15 cellular contexts compared by ENCODE assay signal in the genomic region with DNA sequence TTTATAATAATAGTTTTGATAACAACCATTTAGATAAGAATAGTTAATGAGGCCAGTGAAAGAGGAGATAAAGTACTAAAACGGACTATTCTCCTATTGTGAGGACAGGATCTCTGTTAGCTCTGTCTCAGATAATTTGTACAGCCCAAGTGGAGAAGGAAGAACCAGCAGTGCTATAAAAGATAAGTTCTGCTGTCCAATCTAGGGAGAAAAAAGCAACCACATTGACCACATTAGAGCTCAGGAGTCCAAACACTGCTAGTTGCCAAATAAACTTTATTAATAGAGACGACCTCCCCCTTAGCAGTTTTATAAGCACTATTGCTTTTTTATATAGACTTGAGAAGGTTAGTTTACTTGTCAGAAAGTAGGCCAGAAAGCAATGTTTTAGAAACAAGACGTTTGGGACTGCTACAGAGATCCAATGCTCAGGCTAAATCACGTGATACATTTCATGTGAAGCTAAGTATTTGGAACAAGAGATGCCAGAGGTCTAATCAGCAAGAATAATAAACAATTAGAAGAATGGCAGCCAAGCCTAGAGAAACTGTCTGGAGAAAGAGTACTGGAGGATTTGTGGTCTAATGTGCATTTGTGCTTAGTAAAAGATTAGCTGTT. TPM values are rescaled to one million over a fixed set of nuclear protein-coding genes. Genes with fewer than 3 reads are reported as not detected.
DNase-seq lines count a peak whose midpoint lies in the region; TF ChIP-seq lines count a peak whose summit lies in the region.
"Had no signal": no experiment of that assay in that cellular context is flagged by ENCODE, and none has a peak within 500 bp of the region (broad histone marks: within the 10 kb centered on the region; RNA-seq: fewer than 3 reads in every experiment).

No MANE protein-coding gene starts in this region.

- POLR2A ChIA-PET in AG04449 (lab: Yijun Ruan, JAX), result no interaction called here

- H3K4me3 ChIP-seq in AG04449 (ENCODE audit: low read depth, low read length) (no peak overlapping the region), SJSA1 (no peak overlapping the region), fibroblast of pulmonary artery (replicated peaks; ENCODE audit: low read depth, low read length) (no peak overlapping the region), muscle layer of duodenum (ENCODE audit: low read depth in 1 of 2, low read length in 2 of 2) (no peak overlapping the region)

- H3K36me3 Mint-ChIP-seq in Calu3 (ENCODE audit: insufficient read depth, unreplicated experiment), result no peaks in the 10 kb centered on the region

- CTCF ChIA-PET in AG04449 (lab: Yijun Ruan, JAX) (interaction anchor here (1.0 to 1.2 kb wide), 2 partner anchors 36 to 305 kb away, joined by 3 to 7 read pairs; no protein-coding TSS in a partner anchor), Calu3 (lab: Charles Lee) (no interaction called here)

- H3K36me3 ChIP-seq in SJSA1 (no peaks in the 10 kb centered on the region; the same call in 1 of the 2 replicates), muscle layer of duodenum (ENCODE audit: control insufficient read depth in 1 of 2, insufficient read depth in 2 of 2, low read length in 2 of 2) (no peaks in the 10 kb centered on the region)

- H3K4me1 ChIP-seq in SJSA1 (replicated peaks) (peaks cover 38% of the 10 kb centered on the region), muscle layer of duodenum (ENCODE audit: control insufficient read depth in 1 of 2, insufficient read depth in 2 of 2, low read length in 2 of 2) (peaks cover 12 to 14% of the 10 kb centered on the region in 2 donors)

- H3K4me3 Mint-ChIP-seq in Calu3 (ENCODE audit: low read depth, unreplicated experiment), result no peak overlapping the region
- H3K4me3 Mint-ChIP-seq: activated CD8-positive, alpha-beta T cell treated with anti-CD3 and anti-CD28 coated beads for 36 hours; nephron; stimulated activated naive CD8-positive, alpha-beta T cell treated with anti-CD3 and anti-CD28 coated beads, Interleukin-15, Interleukin-2, amounts not matched to agents 100 ng/mL and 50 ng/mL, for 24 hours had no signal

- TF ChIP-seq CTCF in AG04449 (IDR thresholded peaks at IDR 0.05; ENCODE audit: insufficient read depth, low read length, missing control alignments) (no peak), fibroblast of pulmonary artery (IDR thresholded peaks at IDR 0.05; ENCODE audit: low read length, missing control alignments) (no peak), Calu3 (IDR thresholded peaks at IDR 0.05; ENCODE audit: unreplicated experiment) (no peak)

- peaks cover 25% of the 10 kb centered on the region for H3K4me1 Mint-ChIP-seq in Calu3 (ENCODE audit: low read depth, unreplicated experiment)
- H3K4me1 Mint-ChIP-seq: nephron had no signal

- no peaks in the 10 kb centered on the region for H3K27me3 Mint-ChIP-seq in Calu3 (ENCODE audit: unreplicated experiment)
- H3K27me3 Mint-ChIP-seq: activated CD8-positive, alpha-beta T cell treated with anti-CD3 and anti-CD28 coated beads for 36 hours; stimulated activated naive CD8-positive, alpha-beta T cell treated with anti-CD3 and anti-CD28 coated beads, Interleukin-15, Interleukin-2, amounts not matched to agents 100 ng/mL and 50 ng/mL, for 24 hours had no signal

- H3K9me3 Mint-ChIP-seq in Calu3 (ENCODE audit: low read depth, unreplicated experiment), result no peaks in the 10 kb centered on the region
- H3K9me3 Mint-ChIP-seq: activated CD8-positive, alpha-beta T cell treated with anti-CD3 and anti-CD28 coated beads for 36 hours; nephron; stimulated activated naive CD8-positive, alpha-beta T cell treated with anti-CD3 and anti-CD28 coated beads, Interleukin-15, Interleukin-2, amounts not matched to agents 100 ng/mL and 50 ng/mL, for 24 hours had no signal

- H3K9me3 ChIP-seq in SJSA1 (replicated peaks) (no peaks in the 10 kb centered on the region), muscle layer of duodenum (ENCODE audit: control insufficient read depth in 1 of 2, low read length in 2 of 2) (no peaks in the 10 kb centered on the region)

- intact Hi-C loops in Calu3 (cut with micrococcal nuclease; ENCODE audit: unreplicated experiment), result loop anchor here (10.0 kb wide), 1 partner anchor 307 kb away; no protein-coding TSS in a partner anchor

- BruUV-seq in Calu3 (replicated peaks; lab: Mats Ljungman, UMichigan), result no TSS peak

- peak; percentile 65 for DNase-seq in AG04449 (ENCODE audit: low read depth, low spot score)
- peak in 1 of 2 experiments; percentile 85 for DNase-seq in SJSA1 (ENCODE audit: low read depth in 1 of 2, low spot score in 2 of 2)
- peak; percentile 63 for DNase-seq in fibroblast of pulmonary artery (ENCODE audit: low read depth)
- DNase-seq in NCI-H748 (lab: John Stamatoyannopoulos, UW; ENCODE audit: unreplicated experiment), result no peak
- no peak for DNase-seq in UCSD-AML1 (lab: John Stamatoyannopoulos, UW; ENCODE audit: unreplicated experiment)
- no peak for DNase-seq in Calu3
- DNase-seq in DMS 273 (lab: John Stamatoyannopoulos, UW; ENCODE audit: unreplicated experiment), result no peak
- DNase-seq: activated CD8-positive, alpha-beta T cell treated with anti-CD3 and anti-CD28 coated beads for 36 hours; activated naive CD4-positive, alpha-beta T cell treated with anti-CD3 and anti-CD28 coated beads, Interleukin-2, amount 50 U/mL, for 16 hours; NCI-H1694 treated with DMSO at 0.1 percent for 48 hours; stimulated activated CD4-positive, alpha-beta T cell treated with anti-CD3 and anti-CD28 coated beads, Interleukin-2, amount 100 ng/mL, for 24 hours; T-helper 1 cell had no signal

- peak overlapping the region; percentile 29 for H3K27ac ChIP-seq in SJSA1
- peak overlapping the region; percentile 42 for H3K27ac ChIP-seq in muscle layer of duodenum (ENCODE audit: low read length)

- no peak overlapping the region for H3K27ac Mint-ChIP-seq in Calu3 (ENCODE audit: unreplicated experiment)
- H3K27ac Mint-ChIP-seq: activated CD8-positive, alpha-beta T cell treated with anti-CD3 and anti-CD28 coated beads for 36 hours; nephron; stimulated activated naive CD8-positive, alpha-beta T cell treated with anti-CD3 and anti-CD28 coated beads, Interleukin-15, Interleukin-2, amounts not matched to agents 100 ng/mL and 50 ng/mL, for 24 hours had no signal

- H3K27me3 ChIP-seq in SJSA1 (replicated peaks), result no peaks in the 10 kb centered on the region
- no peaks in the 10 kb centered on the region for H3K27me3 ChIP-seq in muscle layer of duodenum (ENCODE audit: low read depth, low read length)

RNA-seq across cellular contexts. Expression of gene IL15, which starts 15.9 kb away (rescaled TPM):
- 6.4 and 8.9 TPM in 2 replicates for total RNA-seq in SJSA1 (2014; rRNA removed; shearing (Covaris generic))
- 4.4 and 4.6 TPM in 2 replicates for total RNA-seq in Calu3 (2022)

Comparison
In these comparisons a context has a peak if more than half of its experiments do, and no peak if none do; other contexts are left out.
1. DNase-seq: peak in AG04449 (single experiment) and fibroblast of pulmonary artery (single experiment); none in NCI-H748 (single experiment), UCSD-AML1 (single experiment), Calu3 (single experiment) and DMS 273 (single experiment).